Comparison of ENCODE assay signal across 14 cellular contexts in genomic region chr11:8658210-8658968, GRCh38. TPM values are rescaled to one million over a fixed set of nuclear protein-coding genes. Genes with fewer than 3 reads are reported as not detected.
A peak's percentile ranks its signal among the peaks of the same experiment; 100 is the strongest.
DNase-seq lines count a peak whose midpoint lies in the region; ATAC-seq and TF ChIP-seq lines count a peak whose summit lies in the region.
"Had no signal": no experiment of that assay in that cellular context is flagged by ENCODE, and none has a peak within 500 bp of the region (broad histone marks: within the 10 kb centered on the region; RNA-seq: fewer than 3 reads in every experiment).

No MANE protein-coding gene starts in this region.

- ATAC-seq in HG03565 (IDR thresholded peaks at IDR 0.05; ENCODE audit: unreplicated experiment) (no peak), HG03280 (IDR thresholded peaks at IDR 0.05; ENCODE audit: unreplicated experiment) (no peak), GM18907 (IDR thresholded peaks at IDR 0.05; ENCODE audit: unreplicated experiment) (no peak)
- ATAC-seq: Panc1, T-helper 17 cell had no signal

- no peak for TF ChIP-seq CTCF in fibroblast of the aortic adventitia (IDR thresholded peaks at IDR 0.05; ENCODE audit: insufficient read depth, low read length)

- DNase-seq in NCI-H1105 (lab: John Stamatoyannopoulos, UW) (peak; percentile 16), NCI-H510A (lab: John Stamatoyannopoulos, UW) (peak; percentile 16), fibroblast of the aortic adventitia (ENCODE audit: low read depth) (peak; percentile 61), putamen (ENCODE audit: low spot score) (peak; percentile 10)
- no peak for DNase-seq in activated effector memory CD4-positive, alpha-beta T cell treated with anti-CD3 and anti-CD28 coated beads, Interleukin-2, amount 50 U/mL, for 16 hours
- DNase-seq: activated CD4-positive, alpha-beta T cell treated with anti-CD3 and anti-CD28 coated beads, Interleukin-2, amount 50 U/mL, for 4 hours; activated gamma-delta T cell treated with Interleukin-2 at 50 U/mL for 16 hours; CD4-positive, alpha-beta memory T cell; T-helper 17 cell; tibial artery had no signal

- no peak overlapping the region for H3K4me3 ChIP-seq in fibroblast of the aortic adventitia (ENCODE audit: low read depth, low read length)
- H3K4me3 ChIP-seq: tibial artery had no signal

RNA-seq across cellular contexts. Expression of gene TRIM66, which starts 24.1 kb away (rescaled TPM):
- 4.1 and 5.6 TPM in 2 replicates for total RNA-seq in fibroblast of the aortic adventitia (ENCODE audit: low replicate concordance)

RNA-seq across cellular contexts. Expression of gene RPL27A, which starts 24.2 kb away (rescaled TPM):
- total RNA-seq in fibroblast of the aortic adventitia (ENCODE audit: low replicate concordance), result 505 and 965 TPM in 2 replicates
